1 cellular context compared by ENCODE assay signal in the genomic region with DNA sequence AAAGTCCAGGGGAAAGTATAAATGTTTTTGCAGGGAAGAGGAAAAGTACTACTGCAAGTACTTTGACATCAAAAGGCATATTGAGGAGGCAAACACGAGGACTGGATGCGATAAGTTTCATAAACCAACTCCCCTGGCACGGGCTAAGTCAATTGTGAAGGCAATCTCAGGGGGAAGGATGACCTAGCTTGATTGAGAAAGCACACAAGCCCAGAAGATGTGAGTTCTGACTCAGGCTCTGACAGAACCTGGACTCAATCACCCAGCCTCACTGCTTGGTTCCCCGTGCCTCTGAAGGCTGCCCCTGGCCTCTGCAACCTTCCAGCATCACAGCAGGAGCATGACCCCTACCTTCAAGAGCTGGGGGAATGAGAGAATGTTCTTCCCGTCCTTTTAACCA.
TF ChIP-seq lines count a peak whose summit lies in the region.

No MANE protein-coding gene starts in this region.

TF ChIP-seq in IMR-90, 13 proteins besides CTCF, POLR2A, EP300 and RAD21:
- TF ChIP-seq USF2 (IDR thresholded peaks at IDR 0.05; ENCODE audit: low read depth, low read length) (no peak), CHD1 (IDR thresholded peaks at IDR 0.05; ENCODE audit: low read depth, low read length) (no peak), NFE2L2 (IDR thresholded peaks at IDR 0.05; ENCODE audit: low read depth, low read length) (no peak), MXI1 (IDR thresholded peaks at IDR 0.05; ENCODE audit: borderline replicate concordance, low read depth, low read length) (no peak)
